8 cellular contexts compared by ENCODE assay signal in the genomic region with DNA sequence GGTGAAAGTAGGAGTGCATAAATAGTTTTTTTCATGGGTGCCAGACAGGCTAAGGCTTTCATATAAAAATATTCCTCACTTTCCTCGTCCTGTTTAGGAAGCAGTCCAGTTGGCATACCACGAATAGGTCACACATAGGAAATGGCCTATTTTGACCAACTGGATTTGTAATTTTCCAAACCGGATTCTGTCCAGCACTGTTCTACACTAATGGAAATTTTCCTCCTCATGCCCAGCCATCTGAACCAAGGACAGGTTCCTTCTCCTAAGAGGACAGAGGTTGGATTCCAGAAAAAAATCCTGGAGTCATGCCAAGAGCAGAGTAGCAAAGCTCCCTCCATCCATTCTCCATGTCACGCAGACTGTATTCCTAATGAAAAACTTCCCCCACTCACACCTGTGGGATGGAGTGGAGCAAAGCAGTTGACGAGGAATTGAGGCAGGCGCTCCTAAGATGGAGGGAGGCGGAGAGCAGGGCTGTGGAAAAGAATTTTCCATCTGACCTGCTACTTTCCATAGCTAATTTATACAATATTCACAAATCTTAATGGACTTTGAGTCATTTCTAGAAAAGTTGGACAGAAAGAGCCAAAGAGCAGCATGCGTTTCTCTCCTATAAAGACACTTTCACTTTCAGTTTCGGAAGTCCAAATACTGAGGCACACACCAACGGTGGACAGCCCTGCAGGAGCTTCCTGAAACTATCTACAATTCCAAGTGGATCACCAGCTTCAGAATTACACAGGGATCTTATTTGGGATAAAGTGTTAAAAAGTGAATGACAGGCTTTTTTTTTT. TPM values are rescaled to one million over a fixed set of nuclear protein-coding genes. Genes with fewer than 3 reads are reported as not detected.
DNase-seq lines count a peak whose midpoint lies in the region; ATAC-seq and TF ChIP-seq lines count a peak whose summit lies in the region.

No MANE protein-coding gene starts in this region.

- H3K4me3 Mint-ChIP-seq in CD4-positive, CD25-positive, alpha-beta regulatory T cell = peak overlapping the region; percentile 71 to 88 (median 82)
- peak overlapping the region; percentile 60 for H3K4me3 Mint-ChIP-seq in osteocyte (ENCODE audit: unreplicated experiment)

- no peaks in the 10 kb centered on the region for H3K9me3 ChIP-seq in CD4-positive, CD25-positive, alpha-beta regulatory T cell (ENCODE audit: control insufficient read depth in 2 of 2, low read length in 2 of 2)

- peaks cover 16% of the 10 kb centered on the region for H3K36me3 Mint-ChIP-seq in CD4-positive, CD25-positive, alpha-beta regulatory T cell
- H3K36me3 Mint-ChIP-seq in osteocyte (ENCODE audit: unreplicated experiment) = peaks cover 13% of the 10 kb centered on the region

- intact Hi-C loops in dorsolateral prefrontal cortex (cut with DNase I) = loop anchor here in 1 of 2 donors (5.0 kb wide), 2 partner anchors 40 to 85 kb away; a partner anchor contains a TSS

- peak overlapping the region; percentile 58 to 92 (median 92) for H3K27ac Mint-ChIP-seq in CD4-positive, CD25-positive, alpha-beta regulatory T cell
- H3K27ac Mint-ChIP-seq in osteocyte (ENCODE audit: unreplicated experiment) = peak overlapping the region; percentile 90

- no peak for ATAC-seq in CD4-positive, CD25-positive, alpha-beta regulatory T cell (ENCODE audit: low read depth in 2 of 2)
- ATAC-seq in HG03354 (IDR thresholded peaks at IDR 0.05; ENCODE audit: poor library complexity, severe bottlenecking, unreplicated experiment) = no peak
- ATAC-seq in GM19395 (IDR thresholded peaks at IDR 0.05; ENCODE audit: unreplicated experiment) = no peak
- ATAC-seq in GM21528 (IDR thresholded peaks at IDR 0.05; ENCODE audit: low FRiP score, unreplicated experiment) = no peak

- H3K27ac ChIP-seq in CD4-positive, CD25-positive, alpha-beta regulatory T cell (ENCODE audit: insufficient read depth, low read length, poor library complexity, severe bottlenecking) = no peak overlapping the region
- peak overlapping the region in 56 of 59 donors; percentile 8 to 86 (median 70) for H3K27ac ChIP-seq in dorsolateral prefrontal cortex

- H3K27me3 ChIP-seq in CD4-positive, CD25-positive, alpha-beta regulatory T cell (ENCODE audit: control insufficient read depth, insufficient read depth, low read length) = no peaks in the 10 kb centered on the region
- no peaks in the 10 kb centered on the region for H3K27me3 ChIP-seq in dorsolateral prefrontal cortex

- H3K4me3 ChIP-seq in CD4-positive, CD25-positive, alpha-beta regulatory T cell (ENCODE audit: low read depth, low read length) = peak overlapping the region; percentile 85
- H3K4me3 ChIP-seq in dorsolateral prefrontal cortex = peak overlapping the region; percentile 10 to 74 (median 52)

- peaks cover 12% of the 10 kb centered on the region for H3K4me1 ChIP-seq in CD4-positive, CD25-positive, alpha-beta regulatory T cell (ENCODE audit: control insufficient read depth, insufficient read depth, low read length, poor library complexity, severe bottlenecking)

- H3K27me3 Mint-ChIP-seq in CD4-positive, CD25-positive, alpha-beta regulatory T cell = no peaks in the 10 kb centered on the region
- no peaks in the 10 kb centered on the region for H3K27me3 Mint-ChIP-seq in osteocyte (ENCODE audit: unreplicated experiment)

- no peaks in the 10 kb centered on the region for H3K36me3 ChIP-seq in CD4-positive, CD25-positive, alpha-beta regulatory T cell (ENCODE audit: control insufficient read depth, insufficient read depth, low read length)

- H3K4me1 Mint-ChIP-seq in CD4-positive, CD25-positive, alpha-beta regulatory T cell = peaks cover 10 to 39% (median 25%) of the 10 kb centered on the region in 4 donors
- H3K4me1 Mint-ChIP-seq in osteocyte (ENCODE audit: unreplicated experiment) = peaks cover 21% of the 10 kb centered on the region

- TF ChIP-seq CTCF in dorsolateral prefrontal cortex (IDR thresholded peaks at IDR 0.05 in 54 of 56, conservative IDR thresholded peaks at IDR 0.05 in 2 of 56; ENCODE audit: low read depth in 1 of 56, partially characterized antibody in 56 of 56) = peak in 2 of 56 donors; percentile 9 to 14
- no peak for TF ChIP-seq CTCF in osteocyte (IDR thresholded peaks at IDR 0.05)

- peaks cover 0 to 2% (median 0%) of the 10 kb centered on the region in 7 donors for H3K9me3 Mint-ChIP-seq in CD4-positive, CD25-positive, alpha-beta regulatory T cell
- no peaks in the 10 kb centered on the region for H3K9me3 Mint-ChIP-seq in osteocyte (ENCODE audit: unreplicated experiment)

- no peak for DNase-seq in CD4-positive, CD25-positive, alpha-beta regulatory T cell
- DNase-seq in NCI-H774 (lab: John Stamatoyannopoulos, UW) (peak; percentile 23), dorsolateral prefrontal cortex (peak in 1 of 10 donors; percentile 40), osteocyte (ENCODE audit: extremely low spot score, unreplicated experiment) (no peak), SIG-M5 treated with dmso at 0.1 percent for 504 hours (lab: John Stamatoyannopoulos, UW; ENCODE audit: unreplicated experiment) (no peak)

RNA-seq across cellular contexts. Expression of a gene that starts 43.3 kb away (rescaled TPM):
- 63.2 TPM for total RNA-seq in CD4-positive, CD25-positive, alpha-beta regulatory T cell
- polyA plus RNA-seq in CD4-positive, CD25-positive, alpha-beta regulatory T cell = 10 to 100 TPM; 44.4 to 59.3 (median 49.8) TPM
- 10 to 100 TPM; 41.7 to 82.4 (median 57.8) TPM for total RNA-seq in dorsolateral prefrontal cortex
- 41.9 and 54.2 TPM in 2 replicates for total RNA-seq in osteocyte
